21 cellular contexts compared by ENCODE assay signal in genomic region chr16:15765116-15765515, GRCh38.
"Had no signal": no experiment of that assay in that cellular context is flagged by ENCODE, and none has a peak within 500 bp of the region (broad histone marks: within the 10 kb centered on the region; RNA-seq: fewer than 3 reads in every experiment).

No MANE protein-coding gene starts in this region.

- H3K4me3 ChIP-seq: MG63, PC-9 had no signal

- H3K27ac Mint-ChIP-seq: activated CD4-positive, alpha-beta memory T cell treated with anti-CD3 and anti-CD28 coated beads, Interleukin-2, amount 10 ng/mL, durations not matched to agents 7 days and 5 days; activated CD8-positive, alpha-beta memory T cell treated with anti-CD3 and anti-CD28 coated beads, Interleukin-2, amount 10 ng/mL, durations not matched to agents 7 days and 5 days; activated naive CD4-positive, alpha-beta T cell treated with anti-CD3 and anti-CD28 coated beads, Interleukin-2, amount 10 ng/mL, durations not matched to agents 7 days and 5 days; activated naive CD8-positive, alpha-beta T cell; activated naive CD8-positive, alpha-beta T cell treated with anti-CD3 and anti-CD28 coated beads, Interleukin-2, amount 50 U/mL, for 24 hours; brain had no signal

- H2AFZ ChIP-seq: PC-9 had no signal

- H3K27ac ChIP-seq: PC-9, RWPE1, WERI-Rb-1 had no signal

- H3K9me3 Mint-ChIP-seq: activated CD4-positive, alpha-beta memory T cell treated with anti-CD3 and anti-CD28 coated beads, Interleukin-2, amount 10 ng/mL, durations not matched to agents 7 days and 5 days; activated naive CD4-positive, alpha-beta T cell treated with anti-CD3 and anti-CD28 coated beads, Interleukin-2, amount 10 ng/mL, durations not matched to agents 7 days and 5 days; activated naive CD8-positive, alpha-beta T cell treated with anti-CD3 and anti-CD28 coated beads, Interleukin-2, amount 50 U/mL, for 24 hours had no signal

- H3K36me3 ChIP-seq: MG63, WERI-Rb-1 had no signal

- H3K4me2 ChIP-seq: PC-9 had no signal

- H3K27me3 Mint-ChIP-seq: activated naive CD4-positive, alpha-beta T cell treated with anti-CD3 and anti-CD28 coated beads, Interleukin-2, amount 10 ng/mL, durations not matched to agents 7 days and 5 days had no signal

- H3K4me1 Mint-ChIP-seq: activated naive CD4-positive, alpha-beta T cell treated with anti-CD3 and anti-CD28 coated beads, Interleukin-2, amount 10 ng/mL, durations not matched to agents 7 days and 5 days; brain had no signal

- DNase-seq: activated CD4-positive, alpha-beta T cell treated with anti-CD3 and anti-CD28 coated beads for 1 hour; activated CD4-positive, CD25-positive, alpha-beta regulatory T cell; activated CD8-positive, alpha-beta memory T cell treated with anti-CD3 and anti-CD28 coated beads, Interleukin-2, amount 50 U/mL, for 48 hours; activated effector memory CD4-positive, alpha-beta T cell treated with Interleukin-2 at 50 U/mL for 16 hours; MG63; NCI-H1048; NCI-H2029; NCI-H748 treated with DMSO at 0.1 percent for 48 hours; NK-92 treated with Interleukin-12 subunit alpha and Interleukin-12 subunit beta, amount 100 ng/mL, for 24 hours; T1000 had no signal

- H3K9me3 ChIP-seq: MG63 had no signal

- H3K36me3 Mint-ChIP-seq: activated CD8-positive, alpha-beta memory T cell treated with anti-CD3 and anti-CD28 coated beads, Interleukin-2, amount 10 ng/mL, durations not matched to agents 7 days and 5 days; activated naive CD4-positive, alpha-beta T cell treated with anti-CD3 and anti-CD28 coated beads, Interleukin-2, amount 10 ng/mL, durations not matched to agents 7 days and 5 days; activated naive CD8-positive, alpha-beta T cell; brain had no signal

- FAIRE-seq: bronchial epithelial cell, RCC 7860 had no signal

- H3K27me3 ChIP-seq: MG63 had no signal

- H3K4me3 Mint-ChIP-seq: activated CD4-positive, alpha-beta memory T cell treated with anti-CD3 and anti-CD28 coated beads, Interleukin-2, amount 10 ng/mL, durations not matched to agents 7 days and 5 days; activated CD8-positive, alpha-beta memory T cell treated with anti-CD3 and anti-CD28 coated beads, Interleukin-2, amount 10 ng/mL, durations not matched to agents 7 days and 5 days; activated naive CD4-positive, alpha-beta T cell treated with anti-CD3 and anti-CD28 coated beads, Interleukin-2, amount 10 ng/mL, durations not matched to agents 7 days and 5 days; activated naive CD8-positive, alpha-beta T cell; activated naive CD8-positive, alpha-beta T cell treated with anti-CD3 and anti-CD28 coated beads, Interleukin-2, amount 50 U/mL, for 24 hours; brain had no signal
